ENCODE assay signal across 20 cellular contexts in genomic region chr20:20427202-20427864, GRCh38. TPM values are rescaled to one million over a fixed set of nuclear protein-coding genes. Genes with fewer than 3 reads are reported as not detected.
DNase-seq lines count a peak whose midpoint lies in the region; ATAC-seq and TF ChIP-seq lines count a peak whose summit lies in the region.
"Had no signal": no experiment of that assay in that cellular context is flagged by ENCODE, and none has a peak within 500 bp of the region (broad histone marks: within the 10 kb centered on the region; RNA-seq: fewer than 3 reads in every experiment).

No MANE protein-coding gene starts in this region.

- H3K4me3 ChIP-seq in CD8-positive, alpha-beta T cell (ENCODE audit: low read depth, low read length), result no peak overlapping the region
- H3K4me3 ChIP-seq in smooth muscle cell (no peak overlapping the region), GM23338 (no peak overlapping the region)
- H3K4me3 ChIP-seq: GM12878, HAP-1 had no signal

- H3K4me2 ChIP-seq in smooth muscle cell (peak overlapping the region; percentile 25), GM23338 (no peak overlapping the region)

- TF ChIP-seq CTCF in CD8-positive, alpha-beta T cell (IDR thresholded peaks at IDR 0.05), result no peak
- TF ChIP-seq CTCF in smooth muscle cell (IDR thresholded peaks at IDR 0.05; ENCODE audit: borderline replicate concordance, insufficient read depth, poor library complexity, severe bottlenecking) (no peak), GM23338 (conservative IDR thresholded peaks at IDR 0.05; ENCODE audit: low read depth in 2 of 2) (no peak)

- POLR2A ChIA-PET in CD8-positive, alpha-beta T cell (lab: Charles Lee), result no interaction called here

- H3K27ac Mint-ChIP-seq in activated CD4-positive, alpha-beta T cell treated with anti-CD3 and anti-CD28 coated beads, Interleukin-2, amount 10 ng/mL, durations not matched to agents 24 days and 14 days, result peak overlapping the region; percentile 89
- peak overlapping the region; percentile 14 for H3K27ac Mint-ChIP-seq in CD8-positive, alpha-beta T cell
- H3K27ac Mint-ChIP-seq in activated T-helper 1 cell treated with anti-CD3 and anti-CD28 coated beads, Interleukin-12 subunit alpha, Interleukin-12 subunit beta, Interleukin-2, Interleukin-4 antibody, amounts not matched to agents 30 ng/mL and 10 ng/mL and 1 ng/mL, durations not matched to agents 14 hours and 24 hours and 36 hours, result peak overlapping the region; percentile 61
- no peak overlapping the region for H3K27ac Mint-ChIP-seq in GM23338
- H3K27ac Mint-ChIP-seq: CD4-positive, alpha-beta T cell had no signal

- intact Hi-C loops in activated CD4-positive, alpha-beta T cell treated with anti-CD3 and anti-CD28 coated beads, Interleukin-2, amount 10 ng/mL, durations not matched to agents 24 days and 14 days (cut with micrococcal nuclease), result loop anchor here (2.0 kb wide), 3 partner anchors 15 to 61 kb away; no protein-coding TSS in a partner anchor
- intact Hi-C loops in CD8-positive, alpha-beta T cell (cut with DNase I, micrococcal nuclease), result no loop called here
- intact Hi-C loops in activated T-helper 1 cell treated with anti-CD3 and anti-CD28 coated beads, Interleukin-12 subunit alpha, Interleukin-12 subunit beta, Interleukin-2, Interleukin-4 antibody, amounts not matched to agents 30 ng/mL and 10 ng/mL and 1 ng/mL, durations not matched to agents 14 hours and 24 hours and 36 hours (cut with micrococcal nuclease), result loop anchor here (2.0 kb wide), 1 partner anchor 15 kb away; no protein-coding TSS in a partner anchor

- no peak overlapping the region for H3K9ac ChIP-seq in smooth muscle cell (ENCODE audit: low read depth)

- peak overlapping the region; percentile 32 for H3K4me3 Mint-ChIP-seq in activated CD4-positive, alpha-beta T cell treated with anti-CD3 and anti-CD28 coated beads, Interleukin-2, amount 10 ng/mL, durations not matched to agents 24 days and 14 days
- no peak overlapping the region for H3K4me3 Mint-ChIP-seq in CD8-positive, alpha-beta T cell
- H3K4me3 Mint-ChIP-seq in activated T-helper 1 cell treated with anti-CD3 and anti-CD28 coated beads, Interleukin-12 subunit alpha, Interleukin-12 subunit beta, Interleukin-2, Interleukin-4 antibody, amounts not matched to agents 30 ng/mL and 10 ng/mL and 1 ng/mL, durations not matched to agents 14 hours and 24 hours and 36 hours, result no peak overlapping the region
- H3K4me3 Mint-ChIP-seq in GM23338, result no peak overlapping the region
- H3K4me3 Mint-ChIP-seq: CD4-positive, alpha-beta T cell had no signal

- no peaks in the 10 kb centered on the region for H3K9me2 ChIP-seq in GM23338 (ENCODE audit: insufficient read depth)

- H3K27me3 ChIP-seq in CD8-positive, alpha-beta T cell (ENCODE audit: insufficient read depth, low read length), result no peaks in the 10 kb centered on the region
- H3K27me3 ChIP-seq in smooth muscle cell (ENCODE audit: low read depth), result no peaks in the 10 kb centered on the region
- H3K27me3 ChIP-seq in GM23338 (ENCODE audit: insufficient read depth), result no peaks in the 10 kb centered on the region

- H3K27ac ChIP-seq in CD8-positive, alpha-beta T cell (ENCODE audit: low read depth, low read length), result no peak overlapping the region
- no peak overlapping the region for H3K27ac ChIP-seq in smooth muscle cell (ENCODE audit: low read depth)
- no peak overlapping the region for H3K27ac ChIP-seq in GM23338 (ENCODE audit: low read depth)

- WGBS in smooth muscle cell (ENCODE audit: low lambda C conversion rate), result 69% methylated on average over 11 of the region's 11 CpGs

- H3F3A ChIP-seq in smooth muscle cell (ENCODE audit: low read depth) (no peaks in the 10 kb centered on the region), GM23338 (replicated peaks; ENCODE audit: low read depth) (no peaks in the 10 kb centered on the region)

- CTCF ChIA-PET in CD8-positive, alpha-beta T cell (lab: Charles Lee), result interaction anchor here (0.6 kb wide), 1 partner anchor 16 kb away, joined by 3 read pairs; no protein-coding TSS in a partner anchor

- ATAC-seq in CD8-positive, alpha-beta T cell, result no peak
- ATAC-seq in HG03469 (IDR thresholded peaks at IDR 0.05; ENCODE audit: unreplicated experiment) (no peak), GM23338 (no peak)

- no peaks in the 10 kb centered on the region for H3K9me3 Mint-ChIP-seq in activated CD4-positive, alpha-beta T cell treated with anti-CD3 and anti-CD28 coated beads, Interleukin-2, amount 10 ng/mL, durations not matched to agents 24 days and 14 days
- H3K9me3 Mint-ChIP-seq in CD8-positive, alpha-beta T cell, result no peaks in the 10 kb centered on the region
- no peaks in the 10 kb centered on the region for H3K9me3 Mint-ChIP-seq in activated T-helper 1 cell treated with anti-CD3 and anti-CD28 coated beads, Interleukin-12 subunit alpha, Interleukin-12 subunit beta, Interleukin-2, Interleukin-4 antibody, amounts not matched to agents 30 ng/mL and 10 ng/mL and 1 ng/mL, durations not matched to agents 14 hours and 24 hours and 36 hours
- no peaks in the 10 kb centered on the region for H3K9me3 Mint-ChIP-seq in GM23338
- H3K9me3 Mint-ChIP-seq: CD4-positive, alpha-beta T cell had no signal

- no peaks in the 10 kb centered on the region for H3K79me2 ChIP-seq in smooth muscle cell (ENCODE audit: low read depth)
- H3K79me2 ChIP-seq in GM23338 (replicated peaks; ENCODE audit: insufficient read depth), result no peaks in the 10 kb centered on the region

- no peaks in the 10 kb centered on the region for H3K36me3 ChIP-seq in CD8-positive, alpha-beta T cell (ENCODE audit: insufficient read depth, low read length)
- H3K36me3 ChIP-seq in smooth muscle cell (ENCODE audit: low read depth) (no peaks in the 10 kb centered on the region), GM23338 (ENCODE audit: insufficient read depth) (no peaks in the 10 kb centered on the region)
- H3K36me3 ChIP-seq: HAP-1 had no signal

- H3K4me1 ChIP-seq in CD8-positive, alpha-beta T cell (ENCODE audit: insufficient read depth, low read length), result no peaks in the 10 kb centered on the region
- H3K4me1 ChIP-seq in smooth muscle cell (ENCODE audit: low read depth), result peaks cover 11% of the 10 kb centered on the region
- no peaks in the 10 kb centered on the region for H3K4me1 ChIP-seq in GM23338 (ENCODE audit: insufficient read depth)
- H3K4me1 ChIP-seq: HAP-1 had no signal

- no peaks in the 10 kb centered on the region for H4K20me1 ChIP-seq in smooth muscle cell (ENCODE audit: low read depth)
- H4K20me1 ChIP-seq in GM23338 (replicated peaks; ENCODE audit: insufficient read depth), result no peaks in the 10 kb centered on the region; the same call in 1 of the 2 replicates

- peaks cover 4% of the 10 kb centered on the region for H3K36me3 Mint-ChIP-seq in activated CD4-positive, alpha-beta T cell treated with anti-CD3 and anti-CD28 coated beads, Interleukin-2, amount 10 ng/mL, durations not matched to agents 24 days and 14 days (ENCODE audit: low read depth)
- peaks cover 29% of the 10 kb centered on the region for H3K36me3 Mint-ChIP-seq in CD8-positive, alpha-beta T cell
- peaks cover 9% of the 10 kb centered on the region for H3K36me3 Mint-ChIP-seq in activated T-helper 1 cell treated with anti-CD3 and anti-CD28 coated beads, Interleukin-12 subunit alpha, Interleukin-12 subunit beta, Interleukin-2, Interleukin-4 antibody, amounts not matched to agents 30 ng/mL and 10 ng/mL and 1 ng/mL, durations not matched to agents 14 hours and 24 hours and 36 hours (ENCODE audit: low read depth)
- H3K36me3 Mint-ChIP-seq in GM23338 (ENCODE audit: low read depth), result no peaks in the 10 kb centered on the region

- no peaks in the 10 kb centered on the region for H3K27me3 Mint-ChIP-seq in activated CD4-positive, alpha-beta T cell treated with anti-CD3 and anti-CD28 coated beads, Interleukin-2, amount 10 ng/mL, durations not matched to agents 24 days and 14 days
- H3K27me3 Mint-ChIP-seq in CD8-positive, alpha-beta T cell (ENCODE audit: low read depth), result no peaks in the 10 kb centered on the region
- H3K27me3 Mint-ChIP-seq in activated T-helper 1 cell treated with anti-CD3 and anti-CD28 coated beads, Interleukin-12 subunit alpha, Interleukin-12 subunit beta, Interleukin-2, Interleukin-4 antibody, amounts not matched to agents 30 ng/mL and 10 ng/mL and 1 ng/mL, durations not matched to agents 14 hours and 24 hours and 36 hours (ENCODE audit: insufficient read depth), result no peaks in the 10 kb centered on the region
- peaks cover 3% of the 10 kb centered on the region for H3K27me3 Mint-ChIP-seq in GM23338 (ENCODE audit: insufficient read depth, low read depth, poor library complexity)
- H3K27me3 Mint-ChIP-seq: CD4-positive, alpha-beta T cell had no signal

- no peak for DNase-seq in activated CD4-positive, alpha-beta T cell treated with anti-CD3 and anti-CD28 coated beads, Interleukin-2, amount 10 ng/mL, durations not matched to agents 24 days and 14 days
- no peak for DNase-seq in activated CD4-positive, alpha-beta T cell treated with anti-CD3 and anti-CD28 coated beads, Interleukin-2, amount 50 U/mL, for 1 hour
- no peak for DNase-seq in CD8-positive, alpha-beta T cell
- DNase-seq in activated T-helper 1 cell treated with anti-CD3 and anti-CD28 coated beads, Interleukin-12 subunit alpha, Interleukin-12 subunit beta, Interleukin-2, Interleukin-4 antibody, amounts not matched to agents 30 ng/mL and 10 ng/mL and 1 ng/mL, durations not matched to agents 14 hours and 24 hours and 36 hours (ENCODE audit: low spot score), result no peak
- DNase-seq in smooth muscle cell (lab: John Stamatoyannopoulos, UW; ENCODE audit: unreplicated experiment) (no peak), GM23338 (ENCODE audit: low spot score) (no peak)
- DNase-seq: CD4-positive, alpha-beta T cell; DMS53; EL; NCI-H1092 treated with DMSO at 0.1 percent for 48 hours; NCI-H146; NCI-H2081 treated with DMSO at 0.1 percent for 48 hours; NCI-H510A; NCI-H82; OCI-M1; Right ventricle myocardium superior had no signal

- H3K9me3 ChIP-seq in CD8-positive, alpha-beta T cell (ENCODE audit: low read length), result no peaks in the 10 kb centered on the region
- no peaks in the 10 kb centered on the region for H3K9me3 ChIP-seq in smooth muscle cell (replicated peaks; ENCODE audit: low read depth)
- H3K9me3 ChIP-seq: HAP-1 had no signal

- peaks cover 40% of the 10 kb centered on the region for H3K4me1 Mint-ChIP-seq in activated CD4-positive, alpha-beta T cell treated with anti-CD3 and anti-CD28 coated beads, Interleukin-2, amount 10 ng/mL, durations not matched to agents 24 days and 14 days
- no peaks in the 10 kb centered on the region for H3K4me1 Mint-ChIP-seq in CD8-positive, alpha-beta T cell (ENCODE audit: low read depth)
- H3K4me1 Mint-ChIP-seq in activated T-helper 1 cell treated with anti-CD3 and anti-CD28 coated beads, Interleukin-12 subunit alpha, Interleukin-12 subunit beta, Interleukin-2, Interleukin-4 antibody, amounts not matched to agents 30 ng/mL and 10 ng/mL and 1 ng/mL, durations not matched to agents 14 hours and 24 hours and 36 hours (ENCODE audit: low read depth), result peaks cover 35% of the 10 kb centered on the region
- H3K4me1 Mint-ChIP-seq in GM23338, result peaks cover 10% of the 10 kb centered on the region

- no peak overlapping the region for H2AFZ ChIP-seq in smooth muscle cell (ENCODE audit: low read depth)
- no peak overlapping the region for H2AFZ ChIP-seq in GM23338

RNA-seq across cellular contexts. Expression of gene INSM1, which starts 59.4 kb away (rescaled TPM):
- total RNA-seq in activated CD4-positive, alpha-beta T cell treated with anti-CD3 and anti-CD28 coated beads, Interleukin-2, amount 10 ng/mL, durations not matched to agents 24 days and 14 days, result 46.7 and 48.8 TPM in 2 replicates
- total RNA-seq in CD8-positive, alpha-beta T cell, result not detected
- total RNA-seq in activated T-helper 1 cell treated with anti-CD3 and anti-CD28 coated beads, Interleukin-12 subunit alpha, Interleukin-12 subunit beta, Interleukin-2, Interleukin-4 antibody, amounts not matched to agents 30 ng/mL and 10 ng/mL and 1 ng/mL, durations not matched to agents 14 hours and 24 hours and 36 hours, result 30.1 and 32.3 TPM in 2 replicates
- total RNA-seq in smooth muscle cell, result not detected in 2 replicates
- polyA plus RNA-seq in smooth muscle cell (not detected in 2 replicates), GM23338 (2016; fragmentation: Nextera tagmentation; extraction: Ambion mirVana) (0.55 and 0.61 TPM in 2 replicates)
- total RNA-seq in GM23338 (2014; rRNA removed; shearing (Covaris generic)), result 1.2 and 2.2 TPM in 2 replicates
- total RNA-seq: CD4-positive, alpha-beta T cell; Right ventricle myocardium superior had no signal
- polyA plus RNA-seq: BJ had no signal

Comparison
In these comparisons a context has a peak if more than half of its experiments do, and no peak if none do; other contexts are left out.
1. intact Hi-C loops: an anchor here in activated CD4-positive, alpha-beta T cell treated with anti-CD3 and anti-CD28 coated beads, Interleukin-2, amount 10 ng/mL, durations not matched to agents 24 days and 14 days (2.0 kb wide) and activated T-helper 1 cell treated with anti-CD3 and anti-CD28 coated beads, Interleukin-12 subunit alpha, Interleukin-12 subunit beta, Interleukin-2, Interleukin-4 antibody, amounts not matched to agents 30 ng/mL and 10 ng/mL and 1 ng/mL, durations not matched to agents 14 hours and 24 hours and 36 hours (2.0 kb wide); none called in CD8-positive, alpha-beta T cell.